Comparison of ENCODE assay signal across 8 cellular contexts in genomic region chr16:27237229-27238015, GRCh38. TPM values are rescaled to one million over a fixed set of nuclear protein-coding genes. Genes with fewer than 3 reads are reported as not detected.
DNase-seq lines count a peak whose midpoint lies in the region; ATAC-seq and TF ChIP-seq lines count a peak whose summit lies in the region.

No MANE protein-coding gene starts in this region.

- H2AFZ ChIP-seq in IMR-90 (replicated peaks; ENCODE audit: low read length, poor library complexity), result peak overlapping the region; percentile 45

- H2AK9ac ChIP-seq in IMR-90 (replicated peaks; ENCODE audit: low read depth, low read length, poor library complexity), result peak overlapping the region; percentile 86

- no TSS peak for BruUV-seq in IMR-90 (replicated peaks; lab: Mats Ljungman, UMichigan)

- peak overlapping the region; percentile 94 for H3K4ac ChIP-seq in IMR-90 (ENCODE audit: low read depth, low read length)

- H3K4me3 ChIP-seq in BLaER1 treated with 17β-estradiol and CSF1 and Interleukin-3, amounts not matched to agents 10 nM and 100 nM, result peak overlapping the region in 2 of 10 experiments; percentile 10 to 25; a peak in 3 of 20 replicates
- H3K4me3 ChIP-seq in IMR-90 (ENCODE audit: insufficient read depth, low read depth, low read length) (no peak overlapping the region), endodermal cell (ENCODE audit: low read length) (no peak overlapping the region), skeletal muscle tissue (ENCODE audit: low read length in 3 of 3) (peak overlapping the region in 1 of 3 donors; percentile 48)

- peak overlapping the region; percentile 100 for H2AK5ac ChIP-seq in IMR-90 (ENCODE audit: low read depth, low read length)

- H3K79me1 ChIP-seq in IMR-90 (ENCODE audit: low read depth in 1 of 2, low read length in 2 of 2), result peaks cover 15 to 71% of the 10 kb centered on the region in 2 experiments

- H3K9me1 ChIP-seq in IMR-90 (ENCODE audit: insufficient read depth, low read length), result peaks cover 31% of the 10 kb centered on the region

- peaks cover 0 to 7% (median 0%) of the 10 kb centered on the region in 11 experiments; a peak in 2 of 22 replicates for H3K36me3 ChIP-seq in BLaER1 treated with 17β-estradiol and CSF1 and Interleukin-3, amounts not matched to agents 10 nM and 100 nM
- H3K36me3 ChIP-seq in IMR-90 (ENCODE audit: control insufficient read depth, insufficient read depth, low read length) (peaks cover 4% of the 10 kb centered on the region), endodermal cell (ENCODE audit: control insufficient read depth, insufficient read depth, low read length) (no peaks in the 10 kb centered on the region), skeletal muscle tissue (ENCODE audit: control insufficient read depth in 3 of 3, insufficient read depth in 3 of 3, low read length in 3 of 3) (peaks cover 2 to 8% (median 4%) of the 10 kb centered on the region in 3 donors)

- TF ChIP-seq CTCF in IMR-90 (conservative IDR thresholded peaks at IDR 0.05; ENCODE audit: low read depth, low read length) (no peak), endodermal cell (conservative IDR thresholded peaks at IDR 0.05) (no peak)

- H3K56ac ChIP-seq in IMR-90 (ENCODE audit: extremely low read depth, insufficient read depth, low read length), result peak overlapping the region; percentile 2; the same call in 1 of the 2 replicates

- peak overlapping the region; percentile 46 to 69 (median 64); a peak in 20 of 22 replicates for H3K9ac ChIP-seq in BLaER1 treated with 17β-estradiol and CSF1 and Interleukin-3, amounts not matched to agents 10 nM and 100 nM
- H3K9ac ChIP-seq in IMR-90 (ENCODE audit: low read depth, low read length) (no peak overlapping the region), endodermal cell (ENCODE audit: extremely low read depth, low read length, poor library complexity, severe bottlenecking) (no peak overlapping the region), skeletal muscle tissue (ENCODE audit: low read depth in 1 of 3, low read length in 3 of 3) (peak overlapping the region in 1 of 3 donors; percentile 41)

- H3K4me1 ChIP-seq in BLaER1 treated with 17β-estradiol and CSF1 and Interleukin-3, amounts not matched to agents 10 nM and 100 nM, result peaks cover 65 to 95% (median 81%) of the 10 kb centered on the region in 10 experiments
- H3K4me1 ChIP-seq in IMR-90 (ENCODE audit: control insufficient read depth, insufficient read depth, low read length) (peaks cover 29% of the 10 kb centered on the region), endodermal cell (ENCODE audit: control insufficient read depth, insufficient read depth, low read length) (no peaks in the 10 kb centered on the region), skeletal muscle tissue (ENCODE audit: control insufficient read depth in 3 of 3, insufficient read depth in 3 of 3, low read length in 3 of 3) (peaks cover 39 to 46% (median 45%) of the 10 kb centered on the region in 3 donors)

- H2BK120ac ChIP-seq in IMR-90 (ENCODE audit: low read depth, low read length), result peak overlapping the region; percentile 99

- no peaks in the 10 kb centered on the region for H3K9me3 ChIP-seq in BLaER1 treated with 17β-estradiol and CSF1 and Interleukin-3, amounts not matched to agents 10 nM and 100 nM (replicated peaks in 1 of 11)
- H3K9me3 ChIP-seq in IMR-90 (ENCODE audit: control insufficient read depth, insufficient read depth, low read length) (no peaks in the 10 kb centered on the region), endodermal cell (ENCODE audit: control insufficient read depth, low read length) (no peaks in the 10 kb centered on the region), skeletal muscle tissue (ENCODE audit: control insufficient read depth in 3 of 3, low read length in 3 of 3) (no peaks in the 10 kb centered on the region)

- dilution Hi-C loops in IMR-90 (cut with HindIII; ENCODE audit: low sequenced_read_pairs, unreplicated experiment), result no loop called here

- peak overlapping the region; percentile 92 for H4K91ac ChIP-seq in IMR-90 (ENCODE audit: insufficient read depth, low read depth, low read length)

- POLR2A ChIA-PET in IMR-90 (lab: Charles Lee; ENCODE audit: unreplicated experiment), result no interaction called here
- POLR2A ChIA-PET in activated CD8-positive, alpha-beta T cell treated with anti-CD3 and anti-CD28 coated beads, Interleukin-2, amount 10 ng/mL, durations not matched to agents 7 days and 5 days (lab: Charles Lee), result interaction anchor here (0.6 to 12.2 kb wide), 16 partner anchors 10 to 210 kb away, joined by 3 to 222 read pairs (median 6); partner anchors contain the start of genes IL21R, IL4R, KDM8 and NSMCE1

- peaks cover 97% of the 10 kb centered on the region for H3K4me1 Mint-ChIP-seq in activated CD8-positive, alpha-beta T cell treated with anti-CD3 and anti-CD28 coated beads, Interleukin-2, amount 10 ng/mL, durations not matched to agents 7 days and 5 days (ENCODE audit: low read depth)
- H3K4me1 Mint-ChIP-seq in endodermal cell, result peaks cover 11% of the 10 kb centered on the region

- in situ Hi-C loops in IMR-90 (cut with MboI; ENCODE audit: low sequenced_read_pairs), result no loop called here

- DNase-seq in IMR-90 (no peak), endodermal cell (no peak), NCI-H1105 treated with DMSO at 0.1 percent for 48 hours (lab: John Stamatoyannopoulos, UW) (no peak), SKM-1 (lab: John Stamatoyannopoulos, UW; ENCODE audit: unreplicated experiment) (no peak)
- DNase-seq in activated CD8-positive, alpha-beta T cell treated with anti-CD3 and anti-CD28 coated beads, Interleukin-2, amount 10 ng/mL, durations not matched to agents 7 days and 5 days, result peak; percentile 86

- no peaks in the 10 kb centered on the region for H3K27me3 Mint-ChIP-seq in activated CD8-positive, alpha-beta T cell treated with anti-CD3 and anti-CD28 coated beads, Interleukin-2, amount 10 ng/mL, durations not matched to agents 7 days and 5 days (ENCODE audit: low read depth)
- H3K27me3 Mint-ChIP-seq in endodermal cell (ENCODE audit: insufficient read depth), result no peaks in the 10 kb centered on the region

- peak overlapping the region; percentile 88 for H3K14ac ChIP-seq in IMR-90 (replicated peaks; ENCODE audit: low read depth, low read length)

- CTCF ChIA-PET in IMR-90 (lab: Yijun Ruan, JAX), result interaction anchor here (0.6 to 1.0 kb wide), 2 partner anchors 89 to 130 kb away, joined by 3 read pairs; no protein-coding TSS in a partner anchor
- CTCF ChIA-PET in activated CD8-positive, alpha-beta T cell treated with anti-CD3 and anti-CD28 coated beads, Interleukin-2, amount 10 ng/mL, durations not matched to agents 7 days and 5 days (lab: Charles Lee), result interaction anchor here (0.6 to 9.5 kb wide), 18 partner anchors 8 to 222 kb away, joined by 3 to 153 read pairs (median 7); partner anchors contain the start of gene KDM8

- no peak for TF ChIP-seq POLR2A in IMR-90 (IDR thresholded peaks at IDR 0.05; ENCODE audit: low read depth, low read length)

- no peaks in the 10 kb centered on the region for H3K9me3 Mint-ChIP-seq in activated CD8-positive, alpha-beta T cell treated with anti-CD3 and anti-CD28 coated beads, Interleukin-2, amount 10 ng/mL, durations not matched to agents 7 days and 5 days (ENCODE audit: insufficient read depth)
- H3K9me3 Mint-ChIP-seq in endodermal cell, result no peaks in the 10 kb centered on the region

- peak overlapping the region; percentile 62 for H4K5ac ChIP-seq in IMR-90 (ENCODE audit: low read depth, low read length)

- peak overlapping the region; percentile 20; the same call in 1 of the 2 replicates for H3K23ac ChIP-seq in IMR-90 (ENCODE audit: low read depth, low read length)

- H3K27ac Mint-ChIP-seq in activated CD8-positive, alpha-beta T cell treated with anti-CD3 and anti-CD28 coated beads, Interleukin-2, amount 10 ng/mL, durations not matched to agents 7 days and 5 days, result peak overlapping the region; percentile 99
- peak overlapping the region; percentile 62 for H3K27ac Mint-ChIP-seq in endodermal cell

- no peak for TF ChIP-seq RAD21 in IMR-90 (IDR thresholded peaks at IDR 0.05; ENCODE audit: low read length)

- H2BK20ac ChIP-seq in IMR-90 (ENCODE audit: low read depth, low read length), result peak overlapping the region; percentile 97

- H4K20me1 ChIP-seq in BLaER1 treated with 17β-estradiol and CSF1 and Interleukin-3, amounts not matched to agents 10 nM and 100 nM, result no peaks in the 10 kb centered on the region
- no peaks in the 10 kb centered on the region for H4K20me1 ChIP-seq in IMR-90 (ENCODE audit: insufficient read depth, low read length)

- H3K4me3 Mint-ChIP-seq in activated CD8-positive, alpha-beta T cell treated with anti-CD3 and anti-CD28 coated beads, Interleukin-2, amount 10 ng/mL, durations not matched to agents 7 days and 5 days, result peak overlapping the region; percentile 71
- no peak overlapping the region for H3K4me3 Mint-ChIP-seq in endodermal cell

- peak overlapping the region; percentile 43 for H2BK5ac ChIP-seq in IMR-90 (ENCODE audit: low read depth, low read length, poor library complexity, severe bottlenecking)

- peak overlapping the region; percentile 76 to 84 (median 81) for H3K27ac ChIP-seq in BLaER1 treated with 17β-estradiol and CSF1 and Interleukin-3, amounts not matched to agents 10 nM and 100 nM
- peak overlapping the region; percentile 47 for H3K27ac ChIP-seq in IMR-90 (ENCODE audit: insufficient read depth, low read length)
- H3K27ac ChIP-seq in endodermal cell (ENCODE audit: low read depth, low read length), result peak overlapping the region; percentile 52
- H3K27ac ChIP-seq in skeletal muscle tissue (ENCODE audit: low read depth, low read length), result peak overlapping the region; percentile 66

- intact Hi-C loops in IMR-90 (cut with micrococcal nuclease), result no loop called here

- peak overlapping the region; percentile 55 to 75; a peak in 3 of 4 replicates for H4K8ac ChIP-seq in IMR-90 (ENCODE audit: low read depth in 2 of 2, low read length in 2 of 2)

- peak; percentile 60 for ATAC-seq in GM19467 (IDR thresholded peaks at IDR 0.05; ENCODE audit: unreplicated experiment)
- no peak for ATAC-seq in IMR-90 (ENCODE audit: low read depth)
- ATAC-seq in activated CD8-positive, alpha-beta T cell treated with anti-CD3 and anti-CD28 coated beads, Interleukin-2, amount 10 ng/mL, durations not matched to agents 7 days and 5 days, result peak; percentile 73

- H3K27me3 ChIP-seq in BLaER1 treated with 17β-estradiol and CSF1 and Interleukin-3, amounts not matched to agents 10 nM and 100 nM, result 0 out of 22 replicates have a peak, but pooled peaks cover 0 to 5% (median 0%) of the 10 kb centered on the region in 11 experiments
- no peaks in the 10 kb centered on the region for H3K27me3 ChIP-seq in IMR-90 (ENCODE audit: control insufficient read depth, insufficient read depth, low read length)
- H3K27me3 ChIP-seq in endodermal cell (ENCODE audit: control insufficient read depth, insufficient read depth, low read length, poor library complexity, severe bottlenecking), result no peaks in the 10 kb centered on the region
- no peaks in the 10 kb centered on the region for H3K27me3 ChIP-seq in skeletal muscle tissue (ENCODE audit: control insufficient read depth in 3 of 3, insufficient read depth in 3 of 3, low read length in 3 of 3)

- peaks cover 48% of the 10 kb centered on the region for H3K36me3 Mint-ChIP-seq in activated CD8-positive, alpha-beta T cell treated with anti-CD3 and anti-CD28 coated beads, Interleukin-2, amount 10 ng/mL, durations not matched to agents 7 days and 5 days (ENCODE audit: low read depth)
- H3K36me3 Mint-ChIP-seq in endodermal cell (ENCODE audit: low read depth), result no peaks in the 10 kb centered on the region

- peak overlapping the region; percentile 27; the same call in 2 of the 3 replicates for H2BK15ac ChIP-seq in IMR-90 (ENCODE audit: low read depth, low read length)

- peak overlapping the region; percentile 76 to 94 (median 92) for H3K4me2 ChIP-seq in BLaER1 treated with 17β-estradiol and CSF1 and Interleukin-3, amounts not matched to agents 10 nM and 100 nM
- H3K4me2 ChIP-seq in IMR-90 (ENCODE audit: low read depth, low read length), result no peak overlapping the region

- H3K18ac ChIP-seq in IMR-90 (ENCODE audit: low read depth, low read length), result peak overlapping the region; percentile 58

- 77% methylated on average over 12 of the region's 22 CpGs; no CpG with 5 or more reads in 1 of the 2 experiments for WGBS in IMR-90 (ENCODE audit: extremely low coverage in 2 of 2, insufficient read length in 1 of 2), 2 experiments
- WGBS in endodermal cell (ENCODE audit: insufficient coverage in 1 of 2, insufficient read length in 1 of 2), 2 experiments, result 85 to 90% methylated on average over 16 to 22 of the region's 22 CpGs

RNA-seq across cellular contexts. Expression of gene NSMCE1, which starts 31.1 kb away (rescaled TPM):
- total RNA-seq in IMR-90 (2012; rRNA removed) (120 and 130 TPM in 2 replicates), endodermal cell (10 to 100 TPM; 22.3 to 22.4 TPM), skeletal muscle tissue (51.7 TPM)
- polyA plus RNA-seq in IMR-90 (2012; rRNA removed), result 47.5 and 48.0 TPM in 2 replicates
- polyA plus RNA-seq in IMR-90 (2012; cell fraction: cytosol; rRNA removed), result 36.6 and 48.8 TPM in 2 replicates
- 13.4 and 21.5 TPM in 2 replicates for polyA plus RNA-seq in IMR-90 (2012; cell fraction: nucleus; rRNA removed; ENCODE audit: low replicate concordance)
- total RNA-seq in activated CD8-positive, alpha-beta T cell treated with anti-CD3 and anti-CD28 coated beads, Interleukin-2, amount 10 ng/mL, durations not matched to agents 7 days and 5 days, result 10 to 100 TPM; 87.3 to 94.9 TPM
- 51.9 TPM for polyA plus RNA-seq in endodermal cell (2013, experiment 1 of 2)
- 43.8 TPM for polyA plus RNA-seq in endodermal cell (2013, experiment 2 of 2)

RNA-seq across cellular contexts. Expression of gene KDM8, which starts 34.1 kb away (rescaled TPM):
- total RNA-seq in IMR-90 (2012; rRNA removed) (3.2 and 3.6 TPM in 2 replicates), endodermal cell (10 to 100 TPM; 11.0 to 12.1 TPM), skeletal muscle tissue (2.1 TPM)
- polyA plus RNA-seq in IMR-90 (2012; rRNA removed), result 3.8 and 4.3 TPM in 2 replicates
- 2.5 and 3.1 TPM in 2 replicates for polyA plus RNA-seq in IMR-90 (2012; cell fraction: cytosol; rRNA removed)
- 8.7 and 13.5 TPM in 2 replicates for polyA plus RNA-seq in IMR-90 (2012; cell fraction: nucleus; rRNA removed; ENCODE audit: low replicate concordance)
- 10 to 100 TPM; 14.7 to 15.0 TPM for total RNA-seq in activated CD8-positive, alpha-beta T cell treated with anti-CD3 and anti-CD28 coated beads, Interleukin-2, amount 10 ng/mL, durations not matched to agents 7 days and 5 days
- 9.1 TPM for polyA plus RNA-seq in endodermal cell (2013, experiment 1 of 2)
- 6.2 TPM for polyA plus RNA-seq in endodermal cell (2013, experiment 2 of 2)

Comparison
In these comparisons a context has a peak if more than half of its experiments do, and no peak if none do; other contexts are left out.
1. H3K9ac ChIP-seq: peak in BLaER1 treated with 17β-estradiol and CSF1 and Interleukin-3, amounts not matched to agents 10 nM and 100 nM (11 of 11); none in IMR-90 (single experiment) and endodermal cell (single experiment).
2. Peak in every context shown above with its lines, with median percentiles within 50 percentile points of each other: H3K27ac ChIP-seq.